Comparison of ENCODE assay signal across 1 cellular context in the genomic region with DNA sequence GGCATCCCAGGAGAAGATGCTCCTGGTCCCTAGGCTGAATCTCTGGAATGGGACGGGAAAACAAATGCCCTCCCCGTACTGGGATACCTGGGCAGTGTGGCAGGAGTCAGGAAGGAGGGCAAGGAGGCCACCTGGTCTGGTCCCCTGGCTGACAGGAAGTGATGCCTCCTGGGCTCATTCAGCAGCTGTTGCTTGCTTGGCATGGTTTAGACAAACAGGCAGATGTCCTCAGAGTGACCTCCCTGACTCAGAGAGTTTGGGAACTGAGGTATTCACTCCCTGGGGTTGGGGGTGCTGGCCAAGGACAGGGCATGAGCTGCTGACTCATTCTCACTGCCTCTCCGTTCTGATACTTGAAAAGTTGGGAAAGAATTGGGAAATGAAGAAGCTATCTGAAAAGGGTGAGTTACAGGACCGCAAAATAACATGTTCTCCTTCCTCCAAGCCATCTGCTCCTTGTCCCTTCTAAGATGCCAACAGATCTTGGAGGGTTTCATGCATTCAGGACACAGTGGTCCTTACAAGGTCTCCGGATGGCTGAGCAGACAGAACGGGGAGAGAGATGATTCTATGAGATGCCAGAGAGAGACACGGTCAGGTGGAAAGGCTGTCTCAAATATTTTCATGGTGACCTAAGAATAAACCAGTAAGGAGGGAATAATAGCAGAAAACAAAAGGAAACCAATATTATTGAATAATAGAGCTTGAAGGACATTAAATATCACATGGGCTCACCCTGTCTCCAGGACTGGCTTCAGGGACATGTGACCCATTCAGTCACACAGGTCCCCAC.
TF ChIP-seq lines count a peak whose summit lies in the region.

No MANE protein-coding gene starts in this region.

TF ChIP-seq in WTC11, 78 proteins besides CTCF, POLR2A, EP300 and RAD21 (continued from another document):
- TF ChIP-seq, protein P1, sequence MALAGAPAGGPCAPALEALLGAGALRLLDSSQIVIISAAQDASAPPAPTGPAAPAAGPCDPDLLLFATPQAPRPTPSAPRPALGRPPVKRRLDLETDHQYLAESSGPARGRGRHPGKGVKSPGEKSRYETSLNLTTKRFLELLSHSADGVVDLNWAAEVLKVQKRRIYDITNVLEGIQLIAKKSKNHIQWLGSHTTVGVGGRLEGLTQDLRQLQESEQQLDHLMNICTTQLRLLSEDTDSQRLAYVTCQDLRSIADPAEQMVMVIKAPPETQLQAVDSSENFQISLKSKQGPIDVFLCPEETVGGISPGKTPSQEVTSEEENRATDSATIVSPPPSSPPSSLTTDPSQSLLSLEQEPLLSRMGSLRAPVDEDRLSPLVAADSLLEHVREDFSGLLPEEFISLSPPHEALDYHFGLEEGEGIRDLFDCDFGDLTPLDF (CRISPR knock-in tag; IDR thresholded peaks at IDR 0.05) = no peak
- TF ChIP-seq, protein P2, sequence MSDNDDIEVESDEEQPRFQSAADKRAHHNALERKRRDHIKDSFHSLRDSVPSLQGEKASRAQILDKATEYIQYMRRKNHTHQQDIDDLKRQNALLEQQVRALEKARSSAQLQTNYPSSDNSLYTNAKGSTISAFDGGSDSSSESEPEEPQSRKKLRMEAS (CRISPR knock-in tag; IDR thresholded peaks at IDR 0.05) = no peak
- TF ChIP-seq TEAD4 (CRISPR knock-in tag; IDR thresholded peaks at IDR 0.05) (no peak), ZNF138 (CRISPR knock-in tag; conservative IDR thresholded peaks at IDR 0.05) (no peak), GRHL2 (CRISPR knock-in tag; IDR thresholded peaks at IDR 0.05; ENCODE audit: insufficient replicate concordance, severe bottlenecking) (no peak), RELA (CRISPR knock-in tag; IDR thresholded peaks at IDR 0.05; ENCODE audit: borderline replicate concordance) (no peak), OVOL2 (CRISPR knock-in tag; IDR thresholded peaks at IDR 0.05; ENCODE audit: borderline replicate concordance) (no peak), CREB1 (CRISPR knock-in tag; IDR thresholded peaks at IDR 0.05) (no peak)
- TF ChIP-seq, protein P3, sequence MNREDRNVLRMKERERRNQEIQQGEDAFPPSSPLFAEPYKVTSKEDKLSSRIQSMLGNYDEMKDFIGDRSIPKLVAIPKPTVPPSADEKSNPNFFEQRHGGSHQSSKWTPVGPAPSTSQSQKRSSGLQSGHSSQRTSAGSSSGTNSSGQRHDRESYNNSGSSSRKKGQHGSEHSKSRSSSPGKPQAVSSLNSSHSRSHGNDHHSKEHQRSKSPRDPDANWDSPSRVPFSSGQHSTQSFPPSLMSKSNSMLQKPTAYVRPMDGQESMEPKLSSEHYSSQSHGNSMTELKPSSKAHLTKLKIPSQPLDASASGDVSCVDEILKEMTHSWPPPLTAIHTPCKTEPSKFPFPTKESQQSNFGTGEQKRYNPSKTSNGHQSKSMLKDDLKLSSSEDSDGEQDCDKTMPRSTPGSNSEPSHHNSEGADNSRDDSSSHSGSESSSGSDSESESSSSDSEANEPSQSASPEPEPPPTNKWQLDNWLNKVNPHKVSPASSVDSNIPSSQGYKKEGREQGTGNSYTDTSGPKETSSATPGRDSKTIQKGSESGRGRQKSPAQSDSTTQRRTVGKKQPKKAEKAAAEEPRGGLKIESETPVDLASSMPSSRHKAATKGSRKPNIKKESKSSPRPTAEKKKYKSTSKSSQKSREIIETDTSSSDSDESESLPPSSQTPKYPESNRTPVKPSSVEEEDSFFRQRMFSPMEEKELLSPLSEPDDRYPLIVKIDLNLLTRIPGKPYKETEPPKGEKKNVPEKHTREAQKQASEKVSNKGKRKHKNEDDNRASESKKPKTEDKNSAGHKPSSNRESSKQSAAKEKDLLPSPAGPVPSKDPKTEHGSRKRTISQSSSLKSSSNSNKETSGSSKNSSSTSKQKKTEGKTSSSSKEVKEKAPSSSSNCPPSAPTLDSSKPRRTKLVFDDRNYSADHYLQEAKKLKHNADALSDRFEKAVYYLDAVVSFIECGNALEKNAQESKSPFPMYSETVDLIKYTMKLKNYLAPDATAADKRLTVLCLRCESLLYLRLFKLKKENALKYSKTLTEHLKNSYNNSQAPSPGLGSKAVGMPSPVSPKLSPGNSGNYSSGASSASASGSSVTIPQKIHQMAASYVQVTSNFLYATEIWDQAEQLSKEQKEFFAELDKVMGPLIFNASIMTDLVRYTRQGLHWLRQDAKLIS (CRISPR knock-in tag; IDR thresholded peaks at IDR 0.05; ENCODE audit: borderline replicate concordance) = no peak
- TF ChIP-seq, protein P4, sequence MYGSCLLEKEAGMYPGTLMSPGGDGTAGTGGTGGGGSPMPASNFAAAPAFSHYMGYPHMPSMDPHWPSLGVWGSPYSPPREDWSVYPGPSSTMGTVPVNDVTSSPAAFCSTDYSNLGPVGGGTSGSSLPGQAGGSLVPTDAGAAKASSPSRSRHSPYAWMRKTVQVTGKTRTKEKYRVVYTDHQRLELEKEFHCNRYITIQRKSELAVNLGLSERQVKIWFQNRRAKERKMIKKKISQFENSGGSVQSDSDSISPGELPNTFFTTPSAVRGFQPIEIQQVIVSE (CRISPR knock-in tag; IDR thresholded peaks at IDR 0.05; ENCODE audit: borderline replicate concordance) = no peak
- TF ChIP-seq, protein P5, sequence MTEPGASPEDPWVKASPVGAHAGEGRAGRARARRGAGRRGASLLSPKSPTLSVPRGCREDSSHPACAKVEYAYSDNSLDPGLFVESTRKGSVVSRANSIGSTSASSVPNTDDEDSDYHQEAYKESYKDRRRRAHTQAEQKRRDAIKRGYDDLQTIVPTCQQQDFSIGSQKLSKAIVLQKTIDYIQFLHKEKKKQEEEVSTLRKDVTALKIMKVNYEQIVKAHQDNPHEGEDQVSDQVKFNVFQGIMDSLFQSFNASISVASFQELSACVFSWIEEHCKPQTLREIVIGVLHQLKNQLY (CRISPR knock-in tag; IDR thresholded peaks at IDR 0.05) = no peak
